In genomic region chr4:1289232-1290164, GRCh38 we compare ENCODE assay signal across 1 cellular context.
TF ChIP-seq lines count a peak whose summit lies in the region.

Gene MAEA, plus strand, starts transcription at chr4:1289891. Its CDS starts 23 bp downstream, at chr4:1289914.

TF ChIP-seq in HEK293, 187 proteins besides CTCF, POLR2A, EP300 and RAD21 (continued from another document):
- TF ChIP-seq, protein P1, sequence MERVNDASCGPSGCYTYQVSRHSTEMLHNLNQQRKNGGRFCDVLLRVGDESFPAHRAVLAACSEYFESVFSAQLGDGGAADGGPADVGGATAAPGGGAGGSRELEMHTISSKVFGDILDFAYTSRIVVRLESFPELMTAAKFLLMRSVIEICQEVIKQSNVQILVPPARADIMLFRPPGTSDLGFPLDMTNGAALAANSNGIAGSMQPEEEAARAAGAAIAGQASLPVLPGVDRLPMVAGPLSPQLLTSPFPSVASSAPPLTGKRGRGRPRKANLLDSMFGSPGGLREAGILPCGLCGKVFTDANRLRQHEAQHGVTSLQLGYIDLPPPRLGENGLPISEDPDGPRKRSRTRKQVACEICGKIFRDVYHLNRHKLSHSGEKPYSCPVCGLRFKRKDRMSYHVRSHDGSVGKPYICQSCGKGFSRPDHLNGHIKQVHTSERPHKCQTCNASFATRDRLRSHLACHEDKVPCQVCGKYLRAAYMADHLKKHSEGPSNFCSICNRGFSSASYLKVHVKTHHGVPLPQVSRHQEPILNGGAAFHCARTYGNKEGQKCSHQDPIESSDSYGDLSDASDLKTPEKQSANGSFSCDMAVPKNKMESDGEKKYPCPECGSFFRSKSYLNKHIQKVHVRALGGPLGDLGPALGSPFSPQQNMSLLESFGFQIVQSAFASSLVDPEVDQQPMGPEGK (tag by site-specific recombination; IDR thresholded peaks at IDR 0.05) = peak; percentile 79
- TF ChIP-seq, protein P2, sequence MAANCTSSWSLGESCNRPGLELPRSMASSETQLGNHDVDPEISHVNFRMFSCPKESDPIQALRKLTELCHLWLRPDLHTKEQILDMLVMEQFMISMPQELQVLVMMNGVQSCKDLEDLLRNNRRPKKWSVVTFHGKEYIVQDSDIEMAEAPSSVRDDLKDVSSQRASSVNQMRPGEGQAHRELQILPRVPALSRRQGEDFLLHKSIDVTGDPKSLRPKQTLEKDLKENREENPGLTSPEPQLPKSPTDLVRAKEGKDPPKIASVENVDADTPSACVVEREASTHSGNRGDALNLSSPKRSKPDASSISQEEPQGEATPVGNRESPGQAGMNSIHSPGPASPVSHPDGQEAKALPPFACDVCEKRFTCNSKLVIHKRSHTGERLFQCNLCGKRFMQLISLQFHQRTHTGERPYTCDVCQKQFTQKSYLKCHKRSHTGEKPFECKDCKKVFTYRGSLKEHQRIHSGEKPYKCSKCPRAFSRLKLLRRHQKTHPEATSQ (tag by site-specific recombination; IDR thresholded peaks at IDR 0.05) = 0 out of 2 replicates have a peak, but pooled peaks have one; percentile 33
- TF ChIP-seq GLIS2 (tag by site-specific recombination; IDR thresholded peaks at IDR 0.05) = peak; percentile 75
- TF ChIP-seq SETDB1 (IDR thresholded peaks at IDR 0.05; ENCODE audit: insufficient read length, low read length) = no peak
- TF ChIP-seq ZNF677 (tag by site-specific recombination; IDR thresholded peaks at IDR 0.05) = no peak
- no peak for TF ChIP-seq ZNF560 (tag by site-specific recombination; IDR thresholded peaks at IDR 0.05; ENCODE audit: borderline replicate concordance)
- TF ChIP-seq ZBTB17 (tag by site-specific recombination; IDR thresholded peaks at IDR 0.05) = peak; percentile 74
- 0 out of 2 replicates have a peak, but pooled peaks have one; percentile 25 for TF ChIP-seq ZBTB48 (tag by site-specific recombination; IDR thresholded peaks at IDR 0.05)
- TF ChIP-seq BCL11A (tag by site-specific recombination; IDR thresholded peaks at IDR 0.05; ENCODE audit: low read depth) = no peak
- no peak; the same call in 1 of the 2 replicates for TF ChIP-seq ZNF629 (tag by site-specific recombination; IDR thresholded peaks at IDR 0.05)
- TF ChIP-seq, protein P3, sequence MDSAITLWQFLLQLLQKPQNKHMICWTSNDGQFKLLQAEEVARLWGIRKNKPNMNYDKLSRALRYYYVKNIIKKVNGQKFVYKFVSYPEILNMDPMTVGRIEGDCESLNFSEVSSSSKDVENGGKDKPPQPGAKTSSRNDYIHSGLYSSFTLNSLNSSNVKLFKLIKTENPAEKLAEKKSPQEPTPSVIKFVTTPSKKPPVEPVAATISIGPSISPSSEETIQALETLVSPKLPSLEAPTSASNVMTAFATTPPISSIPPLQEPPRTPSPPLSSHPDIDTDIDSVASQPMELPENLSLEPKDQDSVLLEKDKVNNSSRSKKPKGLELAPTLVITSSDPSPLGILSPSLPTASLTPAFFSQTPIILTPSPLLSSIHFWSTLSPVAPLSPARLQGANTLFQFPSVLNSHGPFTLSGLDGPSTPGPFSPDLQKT (IDR thresholded peaks at IDR 0.05; ENCODE audit: borderline replicate concordance, low read depth, low read length) = peak; percentile 57; the same call in 1 of the 2 replicates
- TF ChIP-seq, protein P4, sequence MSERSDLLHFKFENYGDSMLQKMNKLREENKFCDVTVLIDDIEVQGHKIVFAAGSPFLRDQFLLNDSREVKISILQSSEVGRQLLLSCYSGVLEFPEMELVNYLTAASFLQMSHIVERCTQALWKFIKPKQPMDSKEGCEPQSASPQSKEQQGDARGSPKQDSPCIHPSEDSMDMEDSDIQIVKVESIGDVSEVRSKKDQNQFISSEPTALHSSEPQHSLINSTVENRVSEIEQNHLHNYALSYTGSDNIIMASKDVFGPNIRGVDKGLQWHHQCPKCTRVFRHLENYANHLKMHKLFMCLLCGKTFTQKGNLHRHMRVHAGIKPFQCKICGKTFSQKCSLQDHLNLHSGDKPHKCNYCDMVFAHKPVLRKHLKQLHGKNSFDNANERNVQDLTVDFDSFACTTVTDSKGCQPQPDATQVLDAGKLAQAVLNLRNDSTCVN (tag by site-specific recombination; optimal IDR thresholded peaks at IDR 0.05) = peak; percentile 86
- no peak for TF ChIP-seq ZFP37 (tag by site-specific recombination; IDR thresholded peaks at IDR 0.05)
- peak; percentile 68; the same call in 1 of the 2 replicates for TF ChIP-seq ZEB2 (tag by site-specific recombination; IDR thresholded peaks at IDR 0.05)
- peak; percentile 49; the same call in 1 of the 2 replicates for TF ChIP-seq KLF8 (tag by site-specific recombination; IDR thresholded peaks at IDR 0.05)
- no peak for TF ChIP-seq HOXD13 (CRISPR knock-in tag; IDR thresholded peaks at IDR 0.05; ENCODE audit: borderline replicate concordance)
- TF ChIP-seq SP7 (tag by site-specific recombination; IDR thresholded peaks at IDR 0.05) = 0 out of 2 replicates have a peak, but pooled peaks have one; percentile 46
- 0 out of 2 replicates have a peak, but pooled peaks have one; percentile 35 for TF ChIP-seq KLF1 (tag by site-specific recombination; IDR thresholded peaks at IDR 0.05)
- peak; percentile 23; the same call in 1 of the 2 replicates for TF ChIP-seq KLF9 (tag by site-specific recombination; IDR thresholded peaks at IDR 0.05; ENCODE audit: low read depth)
- TF ChIP-seq KLF16 (tag by site-specific recombination; IDR thresholded peaks at IDR 0.05) = 0 out of 2 replicates have a peak, but pooled peaks have one; percentile 35
- TF ChIP-seq ZIC2 (tag by site-specific recombination; IDR thresholded peaks at IDR 0.05) = peak; percentile 47; the same call in 1 of the 2 replicates
- no peak for TF ChIP-seq ZNF202 (tag by site-specific recombination; IDR thresholded peaks at IDR 0.05; ENCODE audit: borderline replicate concordance)
- TF ChIP-seq GLIS1 (tag by site-specific recombination; IDR thresholded peaks at IDR 0.05) = peak; percentile 68
- peak; percentile 7; the same call in 1 of the 2 replicates for TF ChIP-seq KLF10 (tag by site-specific recombination; IDR thresholded peaks at IDR 0.05)
- TF ChIP-seq ZNF266 (tag by site-specific recombination; IDR thresholded peaks at IDR 0.05; ENCODE audit: low read depth) = no peak
- TF ChIP-seq YY1 (tag by site-specific recombination; IDR thresholded peaks at IDR 0.05) = peak; percentile 71
- peak; percentile 86 for TF ChIP-seq ZBTB20 (tag by site-specific recombination; IDR thresholded peaks at IDR 0.05)
- TF ChIP-seq ZSCAN30 (tag by site-specific recombination; IDR thresholded peaks at IDR 0.05) = peak; percentile 51; the same call in 1 of the 2 replicates
- TF ChIP-seq ZNF155 (tag by site-specific recombination; IDR thresholded peaks at IDR 0.05) = no peak
- TF ChIP-seq, protein P5, sequence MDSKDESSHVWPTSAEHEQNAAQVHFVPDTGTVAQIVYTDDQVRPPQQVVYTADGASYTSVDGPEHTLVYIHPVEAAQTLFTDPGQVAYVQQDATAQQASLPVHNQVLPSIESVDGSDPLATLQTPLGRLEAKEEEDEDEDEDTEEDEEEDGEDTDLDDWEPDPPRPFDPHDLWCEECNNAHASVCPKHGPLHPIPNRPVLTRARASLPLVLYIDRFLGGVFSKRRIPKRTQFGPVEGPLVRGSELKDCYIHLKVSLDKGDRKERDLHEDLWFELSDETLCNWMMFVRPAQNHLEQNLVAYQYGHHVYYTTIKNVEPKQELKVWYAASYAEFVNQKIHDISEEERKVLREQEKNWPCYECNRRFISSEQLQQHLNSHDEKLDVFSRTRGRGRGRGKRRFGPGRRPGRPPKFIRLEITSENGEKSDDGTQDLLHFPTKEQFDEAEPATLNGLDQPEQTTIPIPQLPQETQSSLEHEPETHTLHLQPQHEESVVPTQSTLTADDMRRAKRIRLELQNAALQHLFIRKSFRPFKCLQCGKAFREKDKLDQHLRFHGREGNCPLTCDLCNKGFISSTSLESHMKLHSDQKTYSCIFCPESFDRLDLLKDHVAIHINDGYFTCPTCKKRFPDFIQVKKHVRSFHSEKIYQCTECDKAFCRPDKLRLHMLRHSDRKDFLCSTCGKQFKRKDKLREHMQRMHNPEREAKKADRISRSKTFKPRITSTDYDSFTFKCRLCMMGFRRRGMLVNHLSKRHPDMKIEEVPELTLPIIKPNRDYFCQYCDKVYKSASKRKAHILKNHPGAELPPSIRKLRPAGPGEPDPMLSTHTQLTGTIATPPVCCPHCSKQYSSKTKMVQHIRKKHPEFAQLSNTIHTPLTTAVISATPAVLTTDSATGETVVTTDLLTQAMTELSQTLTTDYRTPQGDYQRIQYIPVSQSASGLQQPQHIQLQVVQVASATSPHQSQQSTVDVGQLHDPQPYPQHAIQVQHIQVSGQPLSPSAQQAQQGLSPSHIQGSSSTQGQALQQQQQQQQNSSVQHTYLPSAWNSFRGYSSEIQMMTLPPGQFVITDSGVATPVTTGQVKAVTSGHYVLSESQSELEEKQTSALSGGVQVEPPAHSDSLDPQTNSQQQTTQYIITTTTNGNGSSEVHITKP (tag by site-specific recombination; IDR thresholded peaks at IDR 0.05) = peak; percentile 45; the same call in 1 of the 2 replicates
- peak; percentile 58; the same call in 1 of the 2 replicates for TF ChIP-seq ZFP69B (tag by site-specific recombination; IDR thresholded peaks at IDR 0.05)
- TF ChIP-seq ZNF692 (tag by site-specific recombination; IDR thresholded peaks at IDR 0.05) = peak; percentile 89
- TF ChIP-seq ZNF544 (tag by site-specific recombination; IDR thresholded peaks at IDR 0.05) = no peak
- TF ChIP-seq ZNF518A (tag by site-specific recombination; conservative IDR thresholded peaks at IDR 0.05; ENCODE audit: low read depth) = peak; percentile 84
- TF ChIP-seq ZNF175 (tag by site-specific recombination; IDR thresholded peaks at IDR 0.05) = no peak
- peak; percentile 90 for TF ChIP-seq ZNF76 (tag by site-specific recombination; IDR thresholded peaks at IDR 0.05; ENCODE audit: borderline replicate concordance, low read depth)
- no peak; the same call in 1 of the 2 replicates for TF ChIP-seq ZNF501 (tag by site-specific recombination; IDR thresholded peaks at IDR 0.05)
- no peak for TF ChIP-seq ZNF214 (tag by site-specific recombination; IDR thresholded peaks at IDR 0.05; ENCODE audit: borderline replicate concordance)
- TF ChIP-seq ZFHX2 (tag by site-specific recombination; conservative IDR thresholded peaks at IDR 0.05) = peak; percentile 21; the same call in 1 of the 2 replicates
- TF ChIP-seq SP3 (tag by site-specific recombination; IDR thresholded peaks at IDR 0.05) = peak; percentile 81
- no peak for TF ChIP-seq ZNF112 (tag by site-specific recombination; IDR thresholded peaks at IDR 0.05)
- TF ChIP-seq OSR2 (tag by site-specific recombination; IDR thresholded peaks at IDR 0.05) = peak; percentile 55; the same call in 1 of the 2 replicates
